1 cellular context compared by ENCODE assay signal in the genomic region with DNA sequence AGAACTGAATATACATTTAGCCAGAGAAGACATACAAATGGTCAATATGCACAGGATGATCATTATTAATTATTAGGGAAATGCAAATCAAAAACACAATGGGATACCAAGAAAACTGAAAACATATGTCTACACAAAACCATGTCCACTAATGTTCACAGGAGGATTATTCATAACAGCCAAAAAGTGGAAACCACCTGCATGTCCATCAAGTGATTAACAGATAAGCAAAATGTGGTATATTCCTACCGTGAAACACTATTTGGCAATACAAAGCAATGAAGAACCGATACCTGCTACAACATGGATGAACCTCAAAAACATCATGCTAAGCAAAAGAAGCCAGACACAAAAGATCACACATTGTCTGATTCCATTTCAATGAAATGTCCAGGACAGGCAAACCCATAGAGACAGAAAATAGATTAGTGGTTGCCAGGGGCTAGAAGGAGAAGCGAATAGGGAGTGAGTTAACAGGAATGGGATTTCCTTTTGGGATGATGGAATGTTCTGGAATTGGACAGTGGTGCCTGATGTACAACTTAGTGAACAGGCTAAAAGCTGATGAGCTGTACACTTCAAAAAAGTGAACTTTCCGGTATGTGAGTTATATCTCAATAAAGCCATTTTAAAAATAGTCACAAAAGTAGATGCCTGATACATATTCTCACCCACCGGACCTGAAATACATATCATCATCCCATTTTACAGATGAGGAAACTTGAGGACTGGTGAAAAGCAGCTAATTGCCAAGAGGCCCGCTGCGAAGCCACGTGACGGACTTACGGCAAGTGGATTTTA.
TF ChIP-seq lines count a peak whose summit lies in the region.

No MANE protein-coding gene starts in this region.

TF ChIP-seq in GM12878, 131 proteins besides CTCF, POLR2A, EP300 and RAD21 (continued from another document and continues in another):
- TF ChIP-seq PRDM15 (CRISPR knock-in tag; IDR thresholded peaks at IDR 0.05) (no peak), SIN3A (IDR thresholded peaks at IDR 0.05; ENCODE audit: low read depth, low read length) (no peak), HCFC1 (IDR thresholded peaks at IDR 0.05; ENCODE audit: low read length) (no peak), NRF1 (conservative IDR thresholded peaks at IDR 0.05; ENCODE audit: low read depth, low read length) (no peak), PBX3 (IDR thresholded peaks at IDR 0.05; ENCODE audit: insufficient replicate concordance, low read depth, low read length) (peak; percentile 22), IKZF2 (IDR thresholded peaks at IDR 0.05) (peak in 1 of 2 experiments; percentile 47; a peak in 3 of 4 replicates), PAX5 (IDR thresholded peaks at IDR 0.05; ENCODE audit: borderline replicate concordance, low read depth, low read length) (no peak), RELB (IDR thresholded peaks at IDR 0.05; ENCODE audit: low read depth) (peak; percentile 71; the same call in 1 of the 2 replicates), ZBED1 (IDR thresholded peaks at IDR 0.05; ENCODE audit: borderline replicate concordance) (no peak), BCL11A (IDR thresholded peaks at IDR 0.05; ENCODE audit: low read depth, low read length) (peak; percentile 31; the same call in 1 of the 2 replicates), EGR1 (IDR thresholded peaks at IDR 0.05; ENCODE audit: borderline replicate concordance in 1 of 2, low read depth in 2 of 2, low read length in 2 of 2) (no peak), NKRF (conservative IDR thresholded peaks at IDR 0.05) (no peak), FOXK2 (IDR thresholded peaks at IDR 0.05) (no peak), MTA3 (IDR thresholded peaks at IDR 0.05; ENCODE audit: borderline replicate concordance, low read length) (no peak), NR2C1 (IDR thresholded peaks at IDR 0.05) (no peak), HDGF (IDR thresholded peaks at IDR 0.05) (no peak), IRF4 (IDR thresholded peaks at IDR 0.05; ENCODE audit: low read depth, low read length) (peak; percentile 76; the same call in 1 of the 2 replicates), SRF (IDR thresholded peaks at IDR 0.05; ENCODE audit: low read depth in 2 of 2, low read length in 2 of 2) (no peak), FOS (IDR thresholded peaks at IDR 0.05; ENCODE audit: borderline replicate concordance, extremely low read depth, insufficient read length) (no peak), IRF3 (IDR thresholded peaks at IDR 0.05) (no peak), KAT2A (conservative IDR thresholded peaks at IDR 0.05; ENCODE audit: control insufficient read depth, low read depth, low read length) (no peak), SKIL (IDR thresholded peaks at IDR 0.05; ENCODE audit: low read depth, poor library complexity, severe bottlenecking) (no peak), PAX8 (IDR thresholded peaks at IDR 0.05) (no peak), CHD4 (IDR thresholded peaks at IDR 0.05) (no peak), WRNIP1 (IDR thresholded peaks at IDR 0.05; ENCODE audit: borderline replicate concordance, low read depth, low read length) (no peak), HDAC6 (IDR thresholded peaks at IDR 0.05; ENCODE audit: unreplicated experiment) (no peak), ZBTB11 (CRISPR knock-in tag; IDR thresholded peaks at IDR 0.05) (no peak), MTA2 (IDR thresholded peaks at IDR 0.05; ENCODE audit: low read depth) (0 out of 2 replicates have a peak, but pooled peaks have one; percentile 50)
- TF ChIP-seq, protein P1, sequence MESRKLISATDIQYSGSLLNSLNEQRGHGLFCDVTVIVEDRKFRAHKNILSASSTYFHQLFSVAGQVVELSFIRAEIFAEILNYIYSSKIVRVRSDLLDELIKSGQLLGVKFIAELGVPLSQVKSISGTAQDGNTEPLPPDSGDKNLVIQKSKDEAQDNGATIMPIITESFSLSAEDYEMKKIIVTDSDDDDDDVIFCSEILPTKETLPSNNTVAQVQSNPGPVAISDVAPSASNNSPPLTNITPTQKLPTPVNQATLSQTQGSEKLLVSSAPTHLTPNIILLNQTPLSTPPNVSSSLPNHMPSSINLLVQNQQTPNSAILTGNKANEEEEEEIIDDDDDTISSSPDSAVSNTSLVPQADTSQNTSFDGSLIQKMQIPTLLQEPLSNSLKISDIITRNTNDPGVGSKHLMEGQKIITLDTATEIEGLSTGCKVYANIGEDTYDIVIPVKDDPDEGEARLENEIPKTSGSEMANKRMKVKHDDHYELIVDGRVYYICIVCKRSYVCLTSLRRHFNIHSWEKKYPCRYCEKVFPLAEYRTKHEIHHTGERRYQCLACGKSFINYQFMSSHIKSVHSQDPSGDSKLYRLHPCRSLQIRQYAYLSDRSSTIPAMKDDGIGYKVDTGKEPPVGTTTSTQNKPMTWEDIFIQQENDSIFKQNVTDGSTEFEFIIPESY (IDR thresholded peaks at IDR 0.05): no peak
- TF ChIP-seq, protein P2, sequence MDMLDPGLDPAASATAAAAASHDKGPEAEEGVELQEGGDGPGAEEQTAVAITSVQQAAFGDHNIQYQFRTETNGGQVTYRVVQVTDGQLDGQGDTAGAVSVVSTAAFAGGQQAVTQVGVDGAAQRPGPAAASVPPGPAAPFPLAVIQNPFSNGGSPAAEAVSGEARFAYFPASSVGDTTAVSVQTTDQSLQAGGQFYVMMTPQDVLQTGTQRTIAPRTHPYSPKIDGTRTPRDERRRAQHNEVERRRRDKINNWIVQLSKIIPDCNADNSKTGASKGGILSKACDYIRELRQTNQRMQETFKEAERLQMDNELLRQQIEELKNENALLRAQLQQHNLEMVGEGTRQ (IDR thresholded peaks at IDR 0.05; ENCODE audit: borderline replicate concordance, low read depth, low read length): no peak
